Comparison of ENCODE assay signal across 21 cellular contexts in genomic region chr10:132714906-132715790, GRCh38.
A peak's percentile ranks its signal among the peaks of the same experiment; 100 is the strongest.
DNase-seq lines count a peak whose midpoint lies in the region; ATAC-seq and TF ChIP-seq lines count a peak whose summit lies in the region.
"Had no signal": no experiment of that assay in that cellular context is flagged by ENCODE, and none has a peak within 500 bp of the region (broad histone marks: within the 10 kb centered on the region; RNA-seq: fewer than 3 reads in every experiment).

No MANE protein-coding gene starts in this region.

- DNase-seq in activated effector memory CD4-positive, alpha-beta T cell treated with anti-CD3 and anti-CD28 coated beads, Interleukin-2, amount 50 U/mL, for 16 hours: peak; percentile 47
- DNase-seq in activated effector memory CD4-positive, alpha-beta T cell treated with Interleukin-2 at 50 U/mL for 16 hours: no peak
- DNase-seq in heart left ventricle: peak in 4 of 5 donors; percentile 5 to 51 (median 13)
- DNase-seq in mucosa of descending colon: peak in 2 of 3 donors; percentile 7 to 44
- DNase-seq in HK-2 (ENCODE audit: unreplicated experiment): no peak
- DNase-seq in GM10266 (ENCODE audit: extremely low spot score): no peak
- no peak for DNase-seq in activated T-cell treated with anti-CD3 and anti-CD28 coated beads, Interleukin-2, amount 50 U/mL, for 48 hours
- DNase-seq: activated CD4-positive, alpha-beta T cell treated with anti-CD3 and anti-CD28 coated beads for 4 hours; activated CD8-positive, alpha-beta memory T cell treated with anti-CD3 and anti-CD28 coated beads, Interleukin-2, amount 10 ng/mL, durations not matched to agents 7 days and 5 days; adrenal gland; cerebellar nuclear complex; GF-D8; NCI-H1694; SK-N-SH; stimulated activated CD4-positive, alpha-beta T cell treated with anti-CD3 and anti-CD28 coated beads, Interleukin-12 subunit alpha, Interleukin-12 subunit beta, amount 100 ng/mL, for 4 hours had no signal

- no peak for ATAC-seq in heart left ventricle
- ATAC-seq in mucosa of descending colon: no peak
- ATAC-seq: activated CD8-positive, alpha-beta memory T cell treated with anti-CD3 and anti-CD28 coated beads, Interleukin-2, amount 10 ng/mL, durations not matched to agents 7 days and 5 days; left colon had no signal

- H3K9me3 ChIP-seq in heart left ventricle (no peaks in the 10 kb centered on the region), mucosa of descending colon (no peaks in the 10 kb centered on the region)
- H3K9me3 ChIP-seq: adrenal gland, ovary, SK-N-SH, tibial artery had no signal

- H3K36me3 ChIP-seq in heart left ventricle (peaks cover 0 to 40% (median 11%) of the 10 kb centered on the region in 9 donors), mucosa of descending colon (ENCODE audit: low read depth) (no peaks in the 10 kb centered on the region)
- H3K36me3 ChIP-seq: ovary had no signal

- H3K4me3 ChIP-seq in heart left ventricle (no peak overlapping the region), mucosa of descending colon (no peak overlapping the region)
- H3K4me3 ChIP-seq: adrenal gland, BLaER1, ovary, tibial artery had no signal

- no peaks in the 10 kb centered on the region for H3K27me3 ChIP-seq in heart left ventricle
- H3K27me3 ChIP-seq: adrenal gland, BLaER1, ovary, tibial artery had no signal

- intact Hi-C loops in heart left ventricle (cut with DNase I): no loop called here
- intact Hi-C loops in mucosa of descending colon (cut with DNase I, micrococcal nuclease): no loop called here

- WGBS in heart left ventricle, 4 donors: 94 to 96% (median 95%) methylated on average over 24 to 26 of the region's 26 CpGs

- H3K4me1 ChIP-seq in heart left ventricle (peaks cover 0 to 3% (median 0%) of the 10 kb centered on the region in 12 donors), mucosa of descending colon (ENCODE audit: low read depth) (no peaks in the 10 kb centered on the region)
- H3K4me1 ChIP-seq: adrenal gland, tibial artery had no signal

- H3K27ac ChIP-seq in heart left ventricle (no peak overlapping the region), temporal lobe (ENCODE audit: low read depth, low read length) (peak overlapping the region; percentile 93)
- H3K27ac ChIP-seq: 22Rv1, adrenal gland, BLaER1, ovary, tibial artery had no signal

- TF ChIP-seq POLR2A in heart left ventricle (IDR thresholded peaks at IDR 0.05): no peak

- no peak for TF ChIP-seq CTCF in heart left ventricle (IDR thresholded peaks at IDR 0.05)
- TF ChIP-seq CTCF in mucosa of descending colon (IDR thresholded peaks at IDR 0.05): no peak
- no peak for TF ChIP-seq CTCF in GM10266 (IDR thresholded peaks at IDR 0.05; ENCODE audit: control insufficient read depth, insufficient read depth, low read depth, missing control alignments)

Comparison
In these comparisons a context has a peak if more than half of its experiments do, and no peak if none do; other contexts are left out.
1. DNase-seq: peak in activated effector memory CD4-positive, alpha-beta T cell treated with anti-CD3 and anti-CD28 coated beads, Interleukin-2, amount 50 U/mL, for 16 hours (single experiment), heart left ventricle (4 of 5) and mucosa of descending colon (2 of 3); none in activated effector memory CD4-positive, alpha-beta T cell treated with Interleukin-2 at 50 U/mL for 16 hours (single experiment), HK-2 (single experiment), GM10266 (single experiment) and activated T-cell treated with anti-CD3 and anti-CD28 coated beads, Interleukin-2, amount 50 U/mL, for 48 hours (0 of 2).